ENCODE assay signal across 8 cellular contexts in the genomic region with DNA sequence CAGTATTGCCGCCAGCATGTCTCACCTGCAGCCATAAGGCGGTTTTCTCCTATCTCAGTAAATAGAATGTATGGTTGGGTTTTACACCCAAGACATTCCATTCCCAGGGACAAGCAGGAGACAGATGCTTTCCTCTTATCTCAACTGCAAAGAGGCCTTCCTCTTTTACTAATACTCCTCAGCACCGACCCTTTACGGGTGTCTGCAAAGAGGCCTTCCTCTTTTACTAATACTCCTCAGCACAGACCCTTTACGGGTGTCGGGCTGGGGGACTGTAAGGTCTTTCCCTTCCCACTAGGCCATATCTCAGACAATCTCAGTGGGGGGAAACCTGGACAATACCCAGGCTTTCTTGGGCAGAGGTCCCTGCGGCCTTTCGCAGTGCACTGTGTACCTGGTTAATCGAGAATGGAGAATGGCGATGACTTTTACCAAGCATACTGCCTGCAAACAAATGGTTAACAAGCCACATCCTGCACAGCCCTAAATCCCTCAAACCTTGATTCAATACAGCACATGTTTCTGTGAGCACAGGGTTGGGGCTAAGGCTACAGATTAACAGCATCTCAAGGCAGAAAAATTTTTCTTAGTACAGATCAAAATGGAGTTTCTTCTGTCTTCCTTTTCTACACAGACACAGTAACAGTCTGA. TPM values are rescaled to one million over a fixed set of nuclear protein-coding genes. Genes with fewer than 3 reads are reported as not detected.
DNase-seq lines count a peak whose midpoint lies in the region; ATAC-seq and TF ChIP-seq lines count a peak whose summit lies in the region.
"Not testable (repeated sequence)": the region's sequence is repeated elsewhere in the genome, so short reads cannot be mapped to it uniquely, and the experiment has no call there.

No MANE protein-coding gene starts in this region.

- peaks cover 32% of the 10 kb centered on the region for H3K36me3 ChIP-seq in IMR-90 (ENCODE audit: control insufficient read depth, insufficient read depth, low read length)
- H3K36me3 ChIP-seq in ectodermal cell (ENCODE audit: control insufficient read depth, insufficient read depth, low read length), result not testable (repeated sequence)
- peaks cover 20% of the 10 kb centered on the region for H3K36me3 ChIP-seq in iPS-18a (ENCODE audit: control insufficient read depth, low read depth, low read length)
- peaks cover 20 to 48% (median 43%) of the 10 kb centered on the region in 4 donors for H3K36me3 ChIP-seq in stomach

- TF ChIP-seq EP300 in stomach (IDR thresholded peaks at IDR 0.05), result not testable (repeated sequence)

- WGBS in IMR-90 (ENCODE audit: extremely low coverage in 2 of 2, insufficient read length in 1 of 2), 2 experiments, result 97% methylated on average over 5 of the region's 10 CpGs; no CpG with 5 or more reads in 1 of the 2 experiments
- 89% methylated on average over 10 of the region's 10 CpGs for WGBS in ectodermal cell, 2 experiments
- 32 to 66% (median 43%) methylated on average over 10 of the region's 10 CpGs for WGBS in stomach, 5 donors

- dilution Hi-C loops in IMR-90 (cut with HindIII; ENCODE audit: low sequenced_read_pairs, unreplicated experiment), result not testable (repeated sequence)

- H3K4me1 Mint-ChIP-seq in CD14-positive monocyte, result peaks cover 68% of the 10 kb centered on the region
- H3K4me1 Mint-ChIP-seq in activated T-helper 17 cell treated with anti-CD3 and anti-CD28 coated beads, Interleukin-2, amount 50 U/mL, for 72 hours, result peaks cover 25% of the 10 kb centered on the region
- peaks cover 42% of the 10 kb centered on the region for H3K4me1 Mint-ChIP-seq in nephron

- not testable (repeated sequence) for H3K14ac ChIP-seq in IMR-90 (replicated peaks; ENCODE audit: low read depth, low read length)

- not testable (repeated sequence) for TF ChIP-seq CTCF in CD14-positive monocyte (IDR thresholded peaks at IDR 0.05); IMR-90 (conservative IDR thresholded peaks at IDR 0.05; ENCODE audit: low read depth, low read length); nephron (IDR thresholded peaks at IDR 0.05; ENCODE audit: unreplicated experiment in 3 of 3); stomach (IDR thresholded peaks at IDR 0.05)

- CTCF ChIA-PET in IMR-90 (lab: Yijun Ruan, JAX), result not testable (repeated sequence)

- H2BK20ac ChIP-seq in IMR-90 (ENCODE audit: low read depth, low read length), result not testable (repeated sequence)

- H4K20me1 ChIP-seq in IMR-90 (ENCODE audit: insufficient read depth, low read length), result not testable (repeated sequence)

- not testable (repeated sequence) for H3K27me3 ChIP-seq in IMR-90 (ENCODE audit: control insufficient read depth, insufficient read depth, low read length); iPS-18a (ENCODE audit: control insufficient read depth, insufficient read depth, low read length); stomach
- peaks cover 12% of the 10 kb centered on the region for H3K27me3 ChIP-seq in ectodermal cell (ENCODE audit: control insufficient read depth, insufficient read depth, low read length, poor library complexity, severe bottlenecking)

- not testable (repeated sequence) for H3K56ac ChIP-seq in IMR-90 (ENCODE audit: extremely low read depth, insufficient read depth, low read length)

- not testable (repeated sequence) for ATAC-seq in IMR-90 (ENCODE audit: low read depth); activated T-helper 17 cell treated with anti-CD3 and anti-CD28 coated beads, Interleukin-2, amount 50 U/mL, for 72 hours (replicated peaks)

- not testable (repeated sequence) for H3K27me3 Mint-ChIP-seq in CD14-positive monocyte (ENCODE audit: low read depth in 3 of 3); activated T-helper 17 cell treated with anti-CD3 and anti-CD28 coated beads, Interleukin-2, amount 50 U/mL, for 72 hours; nephron (ENCODE audit: low read depth)

- H2AK5ac ChIP-seq in IMR-90 (ENCODE audit: low read depth, low read length), result peak overlapping the region; percentile 13; the same call in 1 of the 2 replicates

- H4K8ac ChIP-seq in IMR-90 (ENCODE audit: low read depth in 2 of 2, low read length in 2 of 2), result not testable (repeated sequence)

- H2BK120ac ChIP-seq in IMR-90 (ENCODE audit: low read depth, low read length), result not testable (repeated sequence)

- H3K23ac ChIP-seq in IMR-90 (ENCODE audit: low read depth, low read length), result peak overlapping the region; percentile 82; the same call in 1 of the 2 replicates

- not testable (repeated sequence) for H4K5ac ChIP-seq in IMR-90 (ENCODE audit: low read depth, low read length)

- not testable (repeated sequence) for H4K91ac ChIP-seq in IMR-90 (ENCODE audit: insufficient read depth, low read depth, low read length)

- TF ChIP-seq RAD21 in IMR-90 (IDR thresholded peaks at IDR 0.05; ENCODE audit: low read length), result not testable (repeated sequence)

- not testable (repeated sequence) for BruUV-seq in IMR-90 (replicated peaks; lab: Mats Ljungman, UMichigan)

- H3K9me3 Mint-ChIP-seq in CD14-positive monocyte; activated T-helper 17 cell treated with anti-CD3 and anti-CD28 coated beads, Interleukin-2, amount 50 U/mL, for 72 hours; nephron: not testable (repeated sequence)

- peak overlapping the region; percentile 94 for H3K4me2 ChIP-seq in IMR-90 (ENCODE audit: low read depth, low read length)

- H2AK9ac ChIP-seq in IMR-90 (replicated peaks; ENCODE audit: low read depth, low read length, poor library complexity), result not testable (repeated sequence)

- POLR2A ChIA-PET in IMR-90 (lab: Charles Lee; ENCODE audit: unreplicated experiment), result not testable (repeated sequence)

- H3K9me1 ChIP-seq in IMR-90 (ENCODE audit: insufficient read depth, low read length), result peaks cover 22% of the 10 kb centered on the region

- H2BK5ac ChIP-seq in IMR-90 (ENCODE audit: low read depth, low read length, poor library complexity, severe bottlenecking), result not testable (repeated sequence)

- in situ Hi-C loops in IMR-90 (cut with MboI; ENCODE audit: low sequenced_read_pairs), result loop anchor here (10.0 kb wide), 1 partner anchor 349 kb away; no protein-coding TSS in a partner anchor

- not testable (repeated sequence) for H3K27ac ChIP-seq in IMR-90 (ENCODE audit: insufficient read depth, low read length); ectodermal cell (ENCODE audit: insufficient read depth, low read depth, low read length, poor library complexity, severe bottlenecking); iPS-18a (ENCODE audit: low read length)
- peak overlapping the region in 4 of 5 donors; percentile 91 to 99 (median 95) for H3K27ac ChIP-seq in stomach

- H3K4me3 ChIP-seq in IMR-90 (ENCODE audit: insufficient read depth, low read depth, low read length), result peak overlapping the region; percentile 65
- H3K4me3 ChIP-seq in ectodermal cell (ENCODE audit: insufficient read depth, low read depth, low read length), result peak overlapping the region; percentile 78
- peak overlapping the region; percentile 86 for H3K4me3 ChIP-seq in iPS-18a (ENCODE audit: low read length)
- H3K4me3 ChIP-seq in stomach, result peak overlapping the region; percentile 77 to 99 (median 95)

- not testable (repeated sequence) for DNase-seq in CD14-positive monocyte (ENCODE audit: low spot score); IMR-90
- DNase-seq in SIG-M5 treated with dmso at 0.1 percent for 504 hours (lab: John Stamatoyannopoulos, UW; ENCODE audit: unreplicated experiment) (peak; percentile 63), stomach (peak; percentile 23)

- H3K36me3 Mint-ChIP-seq in CD14-positive monocyte, result peaks cover 55 to 60% of the 10 kb centered on the region in 2 donors
- peaks cover 74% of the 10 kb centered on the region for H3K36me3 Mint-ChIP-seq in activated T-helper 17 cell treated with anti-CD3 and anti-CD28 coated beads, Interleukin-2, amount 50 U/mL, for 72 hours (ENCODE audit: low read depth)
- peaks cover 28% of the 10 kb centered on the region for H3K36me3 Mint-ChIP-seq in nephron (ENCODE audit: low read depth)

- H3K9ac ChIP-seq in IMR-90 (ENCODE audit: low read depth, low read length), result peak overlapping the region; percentile 91
- peak overlapping the region; percentile 75 for H3K9ac ChIP-seq in iPS-18a (ENCODE audit: low read length)

- peak overlapping the region; percentile 98 for H2AFZ ChIP-seq in IMR-90 (replicated peaks; ENCODE audit: low read length, poor library complexity)

- TF ChIP-seq POLR2A in IMR-90 (IDR thresholded peaks at IDR 0.05; ENCODE audit: low read depth, low read length); stomach (IDR thresholded peaks at IDR 0.05): not testable (repeated sequence)

- not testable (repeated sequence) for H2BK15ac ChIP-seq in IMR-90 (ENCODE audit: low read depth, low read length)

- H3K4ac ChIP-seq in IMR-90 (ENCODE audit: low read depth, low read length), result peak overlapping the region; percentile 37; the same call in 1 of the 2 replicates

- intact Hi-C loops in CD14-positive monocyte (cut with micrococcal nuclease) (loop anchor here in 1 of 2 donors (10.0 kb wide), 2 partner anchors 89 to 209 kb away; partner anchors contain the start of gene XYLB), IMR-90 (cut with micrococcal nuclease) (loop anchor here (1.0 to 2.0 kb wide), 3 partner anchors 111 to 344 kb away; no protein-coding TSS in a partner anchor)
- intact Hi-C loops in stomach (cut with DNase I; ENCODE audit: low total_unique reads), result not testable (repeated sequence)

- peaks cover 34 to 86% of the 10 kb centered on the region in 2 experiments for H3K79me1 ChIP-seq in IMR-90 (ENCODE audit: low read depth in 1 of 2, low read length in 2 of 2)

- H3K9me3 ChIP-seq in IMR-90 (ENCODE audit: control insufficient read depth, insufficient read depth, low read length); ectodermal cell (ENCODE audit: control insufficient read depth, low read length); iPS-18a (ENCODE audit: control insufficient read depth, low read depth, low read length); stomach: not testable (repeated sequence)

- H3K4me1 ChIP-seq in IMR-90 (ENCODE audit: control insufficient read depth, insufficient read depth, low read length), result peaks cover 13% of the 10 kb centered on the region
- peaks cover 11% of the 10 kb centered on the region for H3K4me1 ChIP-seq in ectodermal cell (ENCODE audit: control insufficient read depth, insufficient read depth, low read length)
- peaks cover 13% of the 10 kb centered on the region for H3K4me1 ChIP-seq in iPS-18a (ENCODE audit: control insufficient read depth, low read depth, low read length)
- peaks cover 51 to 79% (median 72%) of the 10 kb centered on the region in 4 donors for H3K4me1 ChIP-seq in stomach

- H3K4me3 Mint-ChIP-seq in CD14-positive monocyte (peak overlapping the region; percentile 95 to 99), nephron (peak overlapping the region; percentile 82 to 93 (median 90))
- peak overlapping the region; percentile 84 for H3K4me3 Mint-ChIP-seq in activated T-helper 17 cell treated with anti-CD3 and anti-CD28 coated beads, Interleukin-2, amount 50 U/mL, for 72 hours

- H3K27ac Mint-ChIP-seq in CD14-positive monocyte, result peak overlapping the region; percentile 83 to 99 (median 94)
- H3K27ac Mint-ChIP-seq in activated T-helper 17 cell treated with anti-CD3 and anti-CD28 coated beads, Interleukin-2, amount 50 U/mL, for 72 hours, result peak overlapping the region; percentile 80
- peak overlapping the region; percentile 56 to 90 (median 56) for H3K27ac Mint-ChIP-seq in nephron

- H3K18ac ChIP-seq in IMR-90 (ENCODE audit: low read depth, low read length), result not testable (repeated sequence)

RNA-seq across cellular contexts. Expression of gene ACAA1, which starts 1.2 kb away (rescaled TPM):
- polyA plus RNA-seq in CD14-positive monocyte, result 100 to 1,000 TPM; 123 to 133 TPM
- 19.4 and 30.8 TPM in 2 replicates for total RNA-seq in IMR-90 (2012; rRNA removed)
- 62.4 and 69.4 TPM in 2 replicates for polyA plus RNA-seq in IMR-90 (2012; rRNA removed)
- 40.6 and 50.8 TPM in 2 replicates for polyA plus RNA-seq in IMR-90 (2012; cell fraction: cytosol; rRNA removed)
- polyA plus RNA-seq in IMR-90 (2012; cell fraction: nucleus; rRNA removed; ENCODE audit: low replicate concordance), result 134 and 252 TPM in 2 replicates
- 10 to 100 TPM; 67.5 to 82.8 TPM for total RNA-seq in activated T-helper 17 cell treated with anti-CD3 and anti-CD28 coated beads, Interleukin-2, amount 50 U/mL, for 72 hours
- polyA plus RNA-seq in ectodermal cell (2013, experiment 1 of 4), result 19.6 TPM
- polyA plus RNA-seq in ectodermal cell (2013, experiment 2 of 4), result 18.2 TPM
- polyA plus RNA-seq in ectodermal cell (2013, experiment 3 of 4), result 15.1 TPM
- 19.2 TPM for polyA plus RNA-seq in ectodermal cell (2013, experiment 4 of 4)
- 100 to 1,000 TPM in 2 of 5 donors, 10 to 100 TPM in 3; 44.2 to 249 (median 80.4) TPM for total RNA-seq in stomach
- 10 to 100 TPM; 60.9 to 79.1 (median 72.2) TPM for polyA plus RNA-seq in stomach

RNA-seq across cellular contexts. Expression of gene MYD88, which starts 2.7 kb away (rescaled TPM):
- 100 to 1,000 TPM; 398 to 427 TPM for polyA plus RNA-seq in CD14-positive monocyte
- 9.3 and 10.8 TPM in 2 replicates for total RNA-seq in IMR-90 (2012; rRNA removed)
- 34.4 and 39.8 TPM in 2 replicates for polyA plus RNA-seq in IMR-90 (2012; rRNA removed)
- 30.6 and 68.8 TPM in 2 replicates for polyA plus RNA-seq in IMR-90 (2012; cell fraction: cytosol; rRNA removed)
- polyA plus RNA-seq in IMR-90 (2012; cell fraction: nucleus; rRNA removed; ENCODE audit: low replicate concordance), result 18.4 and 27.6 TPM in 2 replicates
- total RNA-seq in activated T-helper 17 cell treated with anti-CD3 and anti-CD28 coated beads, Interleukin-2, amount 50 U/mL, for 72 hours, result 10 to 100 TPM; 34.5 to 57.0 TPM
- 20.6 TPM for polyA plus RNA-seq in ectodermal cell (2013, experiment 1 of 4)
- polyA plus RNA-seq in ectodermal cell (2013, experiment 2 of 4), result 24.4 TPM
- polyA plus RNA-seq in ectodermal cell (2013, experiment 3 of 4), result 22.3 TPM
- 23.6 TPM for polyA plus RNA-seq in ectodermal cell (2013, experiment 4 of 4)
- 10 to 100 TPM in 4 of 5 donors, 1 to 10 TPM in 1; 9.0 to 67.8 (median 37.5) TPM for total RNA-seq in stomach
- 10 to 100 TPM; 23.0 to 42.5 (median 26.3) TPM for polyA plus RNA-seq in stomach

RNA-seq across cellular contexts. Expression of gene OXSR1, which starts 29.6 kb away (rescaled TPM):
- polyA plus RNA-seq in CD14-positive monocyte (10 to 100 TPM in 1 of 2 donors, 1 to 10 TPM in 1; 9.4 to 12.3 TPM), IMR-90 (2012; rRNA removed) (28.9 and 32.9 TPM in 2 replicates), stomach (10 to 100 TPM in 2 of 3 donors, 1 to 10 TPM in 1; 9.9 to 14.5 (median 11.2) TPM)
- total RNA-seq in IMR-90 (2012; rRNA removed) (37.6 and 50.5 TPM in 2 replicates), stomach (10 to 100 TPM in 4 of 5 donors, 1 to 10 TPM in 1; 7.0 to 49.9 (median 27.5) TPM)
- polyA plus RNA-seq in IMR-90 (2012; cell fraction: cytosol; rRNA removed), result 9.9 and 11.5 TPM in 2 replicates
- 7.8 and 33.4 TPM in 2 replicates for polyA plus RNA-seq in IMR-90 (2012; cell fraction: nucleus; rRNA removed; ENCODE audit: low replicate concordance)
- total RNA-seq in activated T-helper 17 cell treated with anti-CD3 and anti-CD28 coated beads, Interleukin-2, amount 50 U/mL, for 72 hours, result 10 to 100 TPM; 77.8 to 78.4 TPM
- 60.6 TPM for polyA plus RNA-seq in ectodermal cell (2013, experiment 1 of 4)
- 63.8 TPM for polyA plus RNA-seq in ectodermal cell (2013, experiment 2 of 4)
- 47.5 TPM for polyA plus RNA-seq in ectodermal cell (2013, experiment 3 of 4)
- 49.4 TPM for polyA plus RNA-seq in ectodermal cell (2013, experiment 4 of 4)
